In the genomic region with DNA sequence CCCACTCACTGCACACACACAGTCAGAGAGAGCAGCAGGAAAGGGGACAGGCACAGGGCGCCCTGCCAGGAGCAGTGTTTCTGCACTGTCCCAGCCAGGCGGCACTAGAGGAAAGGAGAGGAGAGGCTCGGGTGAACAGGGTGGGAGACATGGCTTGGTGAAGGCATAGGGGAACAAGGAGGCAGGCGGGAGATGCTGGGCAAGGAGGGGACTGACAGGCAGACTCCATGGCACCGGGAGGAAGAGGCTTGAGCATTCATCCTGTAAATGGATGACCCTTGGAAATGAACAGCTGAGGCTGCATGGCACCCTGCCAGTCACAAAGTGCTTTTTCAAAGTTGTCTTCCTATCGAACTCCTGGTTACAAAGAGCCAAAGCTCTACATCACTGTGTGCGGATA, we compare ENCODE assay signal across 7 cellular contexts. TPM values are rescaled to one million over a fixed set of nuclear protein-coding genes. Genes with fewer than 3 reads are reported as not detected.
A peak's percentile ranks its signal among the peaks of the same experiment; 100 is the strongest.
DNase-seq lines count a peak whose midpoint lies in the region; ATAC-seq and TF ChIP-seq lines count a peak whose summit lies in the region.
"Had no signal": no experiment of that assay in that cellular context is flagged by ENCODE, and none has a peak within 500 bp of the region (broad histone marks: within the 10 kb centered on the region; RNA-seq: fewer than 3 reads in every experiment).

No MANE protein-coding gene starts in this region.

- no peak for ATAC-seq in activated naive CD4-positive, alpha-beta T cell treated with anti-CD3 and anti-CD28 coated beads, Interleukin-2, amount 50 U/mL, for 72 hours
- no peak for ATAC-seq in HG02610 (IDR thresholded peaks at IDR 0.05; ENCODE audit: unreplicated experiment)

- CTCF ChIA-PET in activated naive CD4-positive, alpha-beta T cell treated with anti-CD3 and anti-CD28 coated beads for 36 hours (lab: Charles Lee), result no interaction called here

- H3K9me3 Mint-ChIP-seq in activated naive CD4-positive, alpha-beta T cell treated with anti-CD3 and anti-CD28 coated beads, Interleukin-2, amount 50 U/mL, for 72 hours, result no peaks in the 10 kb centered on the region
- H3K9me3 Mint-ChIP-seq in activated naive CD4-positive, alpha-beta T cell treated with anti-CD3 and anti-CD28 coated beads for 36 hours, result no peaks in the 10 kb centered on the region
- H3K9me3 Mint-ChIP-seq in type B pancreatic cell, result no peaks in the 10 kb centered on the region

- H3K27ac ChIP-seq in cardiac muscle cell, result peak overlapping the region; percentile 0

- no peaks in the 10 kb centered on the region for H3K27me3 ChIP-seq in cardiac muscle cell

- H3K4me3 Mint-ChIP-seq in activated naive CD4-positive, alpha-beta T cell treated with anti-CD3 and anti-CD28 coated beads for 36 hours, result no peak overlapping the region
- H3K4me3 Mint-ChIP-seq in type B pancreatic cell, result no peak overlapping the region

- H3K9me3 ChIP-seq in cardiac muscle cell (ENCODE audit: low read depth), result no peaks in the 10 kb centered on the region

- no peaks in the 10 kb centered on the region for H3K27me3 Mint-ChIP-seq in activated naive CD4-positive, alpha-beta T cell treated with anti-CD3 and anti-CD28 coated beads for 36 hours (ENCODE audit: low read depth)
- H3K27me3 Mint-ChIP-seq in type B pancreatic cell, result no peaks in the 10 kb centered on the region

- intact Hi-C loops in activated naive CD4-positive, alpha-beta T cell treated with anti-CD3 and anti-CD28 coated beads for 36 hours (cut with micrococcal nuclease), result no loop called here

- H3K27ac Mint-ChIP-seq in activated naive CD4-positive, alpha-beta T cell treated with anti-CD3 and anti-CD28 coated beads, Interleukin-2, amount 50 U/mL, for 72 hours, result peak overlapping the region; percentile 60 to 72
- no peak overlapping the region for H3K27ac Mint-ChIP-seq in activated naive CD4-positive, alpha-beta T cell treated with anti-CD3 and anti-CD28 coated beads for 36 hours
- H3K27ac Mint-ChIP-seq in type B pancreatic cell, result peak overlapping the region; percentile 46

- H3K36me3 Mint-ChIP-seq in activated naive CD4-positive, alpha-beta T cell treated with anti-CD3 and anti-CD28 coated beads, Interleukin-2, amount 50 U/mL, for 72 hours, result no peaks in the 10 kb centered on the region
- H3K36me3 Mint-ChIP-seq in activated naive CD4-positive, alpha-beta T cell treated with anti-CD3 and anti-CD28 coated beads for 36 hours (ENCODE audit: low read depth), result no peaks in the 10 kb centered on the region
- H3K36me3 Mint-ChIP-seq in type B pancreatic cell, result no peaks in the 10 kb centered on the region

- no peaks in the 10 kb centered on the region for H3K36me3 ChIP-seq in cardiac muscle cell

- peaks cover 36% of the 10 kb centered on the region for H3K4me1 Mint-ChIP-seq in activated naive CD4-positive, alpha-beta T cell treated with anti-CD3 and anti-CD28 coated beads for 36 hours (ENCODE audit: low read depth)
- H3K4me1 Mint-ChIP-seq in type B pancreatic cell (ENCODE audit: unreplicated experiment), result peaks cover 14% of the 10 kb centered on the region

- no peak overlapping the region for H3K4me3 ChIP-seq in cardiac muscle cell

- TF ChIP-seq CTCF in cardiac muscle cell (IDR thresholded peaks at IDR 0.05; ENCODE audit: low read depth, low read length) (no peak), type B pancreatic cell (conservative IDR thresholded peaks at IDR 0.05) (no peak)

- DNase-seq in activated naive CD4-positive, alpha-beta T cell treated with anti-CD3 and anti-CD28 coated beads, Interleukin-2, amount 50 U/mL, for 72 hours (ENCODE audit: low spot score in 2 of 2), result no peak
- no peak for DNase-seq in activated naive CD4-positive, alpha-beta T cell treated with anti-CD3 and anti-CD28 coated beads for 36 hours
- DNase-seq in cardiac muscle cell (ENCODE audit: low read depth in 1 of 2, low spot score in 1 of 2) (no peak), type B pancreatic cell (ENCODE audit: extremely low spot score, unreplicated experiment) (no peak), HK-2 (ENCODE audit: unreplicated experiment) (no peak)
- DNase-seq: activated CD4-positive, alpha-beta T cell treated with anti-CD3 and anti-CD28 coated beads for 4 hours had no signal

- H3K4me1 ChIP-seq in cardiac muscle cell (ENCODE audit: low read depth), result no peaks in the 10 kb centered on the region

RNA-seq across cellular contexts. Expression of gene MED26, which starts 22.5 kb away (rescaled TPM):
- total RNA-seq in activated naive CD4-positive, alpha-beta T cell treated with anti-CD3 and anti-CD28 coated beads, Interleukin-2, amount 50 U/mL, for 72 hours, result 10 to 100 TPM; 24.1 TPM
- 10 to 100 TPM; 11.3 to 11.9 TPM for total RNA-seq in activated naive CD4-positive, alpha-beta T cell treated with anti-CD3 and anti-CD28 coated beads for 36 hours
- total RNA-seq in cardiac muscle cell (14.2 and 15.1 TPM in 2 replicates), type B pancreatic cell (ENCODE audit: low replicate concordance) (12.5 and 12.8 TPM in 2 replicates)
- polyA plus RNA-seq in cardiac muscle cell, result 5.9 and 9.1 TPM in 2 replicates

RNA-seq across cellular contexts. Expression of gene SLC35E1, which starts 33.3 kb away (rescaled TPM):
- total RNA-seq in activated naive CD4-positive, alpha-beta T cell treated with anti-CD3 and anti-CD28 coated beads, Interleukin-2, amount 50 U/mL, for 72 hours, result 10 to 100 TPM; 39.5 to 58.2 TPM
- 10 to 100 TPM; 21.7 to 22.1 TPM for total RNA-seq in activated naive CD4-positive, alpha-beta T cell treated with anti-CD3 and anti-CD28 coated beads for 36 hours
- total RNA-seq in cardiac muscle cell (22.5 and 25.3 TPM in 2 replicates), type B pancreatic cell (ENCODE audit: low replicate concordance) (44.5 and 52.7 TPM in 2 replicates)
- polyA plus RNA-seq in cardiac muscle cell, result 29.7 and 35.5 TPM in 2 replicates

RNA-seq across cellular contexts. Expression of gene SMIM7, which starts 54.4 kb away (rescaled TPM):
- 10 to 100 TPM; 44.0 to 45.8 TPM for total RNA-seq in activated naive CD4-positive, alpha-beta T cell treated with anti-CD3 and anti-CD28 coated beads, Interleukin-2, amount 50 U/mL, for 72 hours
- 10 to 100 TPM; 51.0 to 59.2 TPM for total RNA-seq in activated naive CD4-positive, alpha-beta T cell treated with anti-CD3 and anti-CD28 coated beads for 36 hours
- total RNA-seq in cardiac muscle cell (63.0 and 67.2 TPM in 2 replicates), type B pancreatic cell (ENCODE audit: low replicate concordance) (63.6 and 72.1 TPM in 2 replicates)
- polyA plus RNA-seq in cardiac muscle cell, result 88.2 and 104 TPM in 2 replicates

RNA-seq across cellular contexts. Expression of gene TMEM38A, which starts 55.4 kb away (rescaled TPM):
- total RNA-seq in activated naive CD4-positive, alpha-beta T cell treated with anti-CD3 and anti-CD28 coated beads, Interleukin-2, amount 50 U/mL, for 72 hours, result 1 to 10 TPM; 1.6 to 2.5 TPM
- total RNA-seq in activated naive CD4-positive, alpha-beta T cell treated with anti-CD3 and anti-CD28 coated beads for 36 hours, result under 1 TPM; 0.49 to 0.83 TPM
- total RNA-seq in cardiac muscle cell (27.6 and 28.3 TPM in 2 replicates), type B pancreatic cell (ENCODE audit: low replicate concordance) (7.6 and 8.0 TPM in 2 replicates)
- polyA plus RNA-seq in cardiac muscle cell, result 33.4 and 41.1 TPM in 2 replicates
